Comparison of ENCODE assay signal across 19 cellular contexts in genomic region chr12:114003286-114003685, GRCh38.
"Had no signal": no experiment of that assay in that cellular context is flagged by ENCODE, and none has a peak within 500 bp of the region (broad histone marks: within the 10 kb centered on the region; RNA-seq: fewer than 3 reads in every experiment).

No MANE protein-coding gene starts in this region.

- DNase-seq: dorsolateral prefrontal cortex; effector CD4-positive, alpha-beta T cell; left ventricle myocardium superior; lower lobe of right lung; natural killer cell; occipital lobe; ovary; posterior cingulate gyrus; psoas muscle; right cardiac atrium; sigmoid colon; stimulated activated CD4-positive, alpha-beta T cell treated with anti-CD3 and anti-CD28 coated beads, Interleukin-2, amount 100 ng/mL, for 24 hours; stimulated activated CD4-positive, alpha-beta T cell treated with anti-CD3 and anti-CD28 coated beads, Interleukin-4, amount 100 ng/mL, for 24 hours; stimulated activated naive CD8-positive, alpha-beta T cell treated with anti-CD3 and anti-CD28 coated beads, Interleukin-15, Interleukin-2, amounts not matched to agents 100 U/mL and 50 U/mL, for 24 hours; substantia nigra; testis; tibial artery; upper lobe of left lung had no signal

- ATAC-seq: left ventricle myocardium superior; lower lobe of right lung; natural killer cell; psoas muscle; right cardiac atrium; stimulated activated effector memory CD8-positive, alpha-beta T cell treated with anti-CD3 and anti-CD28 coated beads, Interleukin-12 subunit alpha, Interleukin-12 subunit beta, amount 100 ng/mL, for 72 hours; stimulated activated naive CD8-positive, alpha-beta T cell treated with anti-CD3 and anti-CD28 coated beads, Interleukin-15, Interleukin-2, amounts not matched to agents 100 U/mL and 50 U/mL, for 24 hours had no signal
